Comparison of ENCODE assay signal across 13 cellular contexts in genomic region chr6:164749126-164749758, GRCh38.
A peak's percentile ranks its signal among the peaks of the same experiment; 100 is the strongest.
DNase-seq lines count a peak whose midpoint lies in the region; ATAC-seq and TF ChIP-seq lines count a peak whose summit lies in the region.
"Had no signal": no experiment of that assay in that cellular context is flagged by ENCODE, and none has a peak within 500 bp of the region (broad histone marks: within the 10 kb centered on the region; RNA-seq: fewer than 3 reads in every experiment).

No MANE protein-coding gene starts in this region.

- no peaks in the 10 kb centered on the region for H3K36me3 ChIP-seq in sigmoid colon
- H3K36me3 ChIP-seq: suprapubic skin had no signal

- DNase-seq in DMS53 (lab: John Stamatoyannopoulos, UW) (peak; percentile 76), NCI-H2107 treated with DMSO at 0.1 percent for 48 hours (lab: John Stamatoyannopoulos, UW; ENCODE audit: unreplicated experiment) (peak; percentile 73), dorsolateral prefrontal cortex (peak in 7 of 10 donors; percentile 32 to 74 (median 47)), sigmoid colon (no peak), HCEC 1CT (no peak)
- no peak for DNase-seq in central memory CD4-positive, alpha-beta T cell
- DNase-seq: activated T-cell treated with anti-CD3 and anti-CD28 coated beads, Interleukin-2, amount 50 U/mL, for 1 hour; CD4-positive, CD25-positive, alpha-beta regulatory T cell; stimulated activated CD4-positive, alpha-beta T cell treated with anti-CD3 and anti-CD28 coated beads, Interleukin-4, amount 100 ng/mL, for 4 hours had no signal

- peaks cover 8% of the 10 kb centered on the region for H3K27me3 Mint-ChIP-seq in nephron (ENCODE audit: low read depth)
- H3K27me3 Mint-ChIP-seq: CD4-positive, CD25-positive, alpha-beta regulatory T cell; central memory CD8-positive, alpha-beta T cell had no signal

- H3K27ac ChIP-seq in dorsolateral prefrontal cortex: peak overlapping the region in 41 of 59 donors; percentile 2 to 76 (median 43)
- peak overlapping the region in 2 of 4 donors; percentile 31 to 48 for H3K27ac ChIP-seq in sigmoid colon
- H3K27ac ChIP-seq: suprapubic skin had no signal

- no peak for TF ChIP-seq POLR2A in sigmoid colon (IDR thresholded peaks at IDR 0.05)

- no peaks in the 10 kb centered on the region for H3K9me3 Mint-ChIP-seq in nephron

- peaks cover 21% of the 10 kb centered on the region for H3K4me1 Mint-ChIP-seq in nephron
- H3K4me1 Mint-ChIP-seq: CD4-positive, CD25-positive, alpha-beta regulatory T cell; central memory CD8-positive, alpha-beta T cell had no signal

- no peak for TF ChIP-seq EP300 in sigmoid colon (IDR thresholded peaks at IDR 0.05)

- no peak for ATAC-seq in GM21825 (IDR thresholded peaks at IDR 0.05; ENCODE audit: unreplicated experiment)

- no peak for TF ChIP-seq CTCF in dorsolateral prefrontal cortex (IDR thresholded peaks at IDR 0.05 in 54 of 56, conservative IDR thresholded peaks at IDR 0.05 in 2 of 56; ENCODE audit: low read depth in 1 of 56, partially characterized antibody in 56 of 56)
- no peak for TF ChIP-seq CTCF in nephron (IDR thresholded peaks at IDR 0.05; ENCODE audit: unreplicated experiment in 3 of 3)
- TF ChIP-seq CTCF in sigmoid colon (IDR thresholded peaks at IDR 0.05): no peak

- H3K4me1 ChIP-seq in sigmoid colon: no peaks in the 10 kb centered on the region

- no peaks in the 10 kb centered on the region for H3K36me3 Mint-ChIP-seq in nephron (ENCODE audit: low read depth)
- H3K36me3 Mint-ChIP-seq: CD4-positive, CD25-positive, alpha-beta regulatory T cell had no signal

- H3K27me3 ChIP-seq in dorsolateral prefrontal cortex (no peaks in the 10 kb centered on the region), sigmoid colon (no peaks in the 10 kb centered on the region)
- H3K27me3 ChIP-seq: suprapubic skin had no signal

- H3K4me3 Mint-ChIP-seq in nephron: peak overlapping the region; percentile 16 to 49 (median 22)
- H3K4me3 Mint-ChIP-seq: CD4-positive, CD25-positive, alpha-beta regulatory T cell; central memory CD8-positive, alpha-beta T cell had no signal

- H3K9me3 ChIP-seq in sigmoid colon: peaks cover 0 to 3% (median 0%) of the 10 kb centered on the region in 4 donors
- H3K9me3 ChIP-seq: suprapubic skin had no signal

- H3K4me3 ChIP-seq in dorsolateral prefrontal cortex (peak overlapping the region in 21 of 59 donors; percentile 2 to 48 (median 16)), sigmoid colon (no peak overlapping the region)
- H3K4me3 ChIP-seq: suprapubic skin had no signal

- intact Hi-C loops in dorsolateral prefrontal cortex (cut with DNase I) (no loop called here), sigmoid colon (cut with DNase I) (no loop called here)

- WGBS in sigmoid colon, 2 donors: 42 to 59% methylated on average over 10 of the region's 10 CpGs

- peak overlapping the region; percentile 39 to 71 (median 70) for H3K27ac Mint-ChIP-seq in nephron
- H3K27ac Mint-ChIP-seq: CD4-positive, CD25-positive, alpha-beta regulatory T cell had no signal

Comparison
In these comparisons a context has a peak if more than half of its experiments do, and no peak if none do; other contexts are left out.
1. DNase-seq: peak in DMS53 (single experiment), NCI-H2107 treated with DMSO at 0.1 percent for 48 hours (single experiment) and dorsolateral prefrontal cortex (7 of 10); none in sigmoid colon (single experiment), HCEC 1CT (single experiment) and central memory CD4-positive, alpha-beta T cell (single experiment).